ENCODE assay signal across 3 cellular contexts in genomic region chr5:3466392-3466791, GRCh38.
TF ChIP-seq lines count a peak whose summit lies in the region.

No MANE protein-coding gene starts in this region.

TF ChIP-seq in A549, 52 proteins besides CTCF, POLR2A, EP300 and RAD21:
- TF ChIP-seq MAFK (IDR thresholded peaks at IDR 0.05; ENCODE audit: partially characterized antibody): peak; percentile 81
- no peak for TF ChIP-seq FOSL2 (IDR thresholded peaks at IDR 0.05)
- TF ChIP-seq FOSL2 (CRISPR knock-in tag; IDR thresholded peaks at IDR 0.05): no peak
TF ChIP-seq in A549: peak in this region for 1.

TF ChIP-seq in IMR-90, 13 proteins besides CTCF, POLR2A, EP300 and RAD21:
- peak; percentile 83 for TF ChIP-seq MAFK (IDR thresholded peaks at IDR 0.05; ENCODE audit: low read depth, low read length)
- TF ChIP-seq NFE2L2 (IDR thresholded peaks at IDR 0.05; ENCODE audit: low read depth, low read length): no peak
- TF ChIP-seq MXI1 (IDR thresholded peaks at IDR 0.05; ENCODE audit: borderline replicate concordance, low read depth, low read length): no peak
- no peak for TF ChIP-seq FOS (IDR thresholded peaks at IDR 0.05; ENCODE audit: low read depth, low read length)
- no peak for TF ChIP-seq MAZ (IDR thresholded peaks at IDR 0.05; ENCODE audit: borderline replicate concordance, low read depth, low read length)
- no peak for TF ChIP-seq CEBPB (IDR thresholded peaks at IDR 0.05; ENCODE audit: low read depth, low read length)
- TF ChIP-seq BHLHE40 (IDR thresholded peaks at IDR 0.05; ENCODE audit: low read depth, low read length): no peak
- TF ChIP-seq SMC3 (IDR thresholded peaks at IDR 0.05; ENCODE audit: low read depth, low read length): no peak

TF ChIP-seq in H1, 55 proteins besides CTCF, POLR2A, EP300 and RAD21:
- peak; percentile 49; the same call in 1 of the 2 replicates for TF ChIP-seq MAFK (IDR thresholded peaks at IDR 0.05; ENCODE audit: low read depth, low read length)
- no peak for TF ChIP-seq USF2 (IDR thresholded peaks at IDR 0.05; ENCODE audit: low read length)
